Comparison of ENCODE assay signal across 15 cellular contexts in genomic region chr22:43957871-43958270, GRCh38. TPM values are rescaled to one million over a fixed set of nuclear protein-coding genes. Genes with fewer than 3 reads are reported as not detected.
DNase-seq lines count a peak whose midpoint lies in the region; ATAC-seq, FAIRE-seq and TF ChIP-seq lines count a peak whose summit lies in the region.
"Had no signal": no experiment of that assay in that cellular context is flagged by ENCODE, and none has a peak within 500 bp of the region (broad histone marks: within the 10 kb centered on the region; RNA-seq: fewer than 3 reads in every experiment).

No MANE protein-coding gene starts in this region.

- peak overlapping the region; percentile 1 for H3K27ac Mint-ChIP-seq in activated T-helper 2 cell treated with anti-CD3 and anti-CD28 coated beads, Interferon-gamma antibody, Interleukin-2, Interleukin-4, amounts not matched to agents 10 μg/mL and 5 μg/mL and 100 μg/mL, durations not matched to agents 14 hours and 24 hours and 36 hours
- H3K27ac Mint-ChIP-seq: activated CD8-positive, alpha-beta T cell treated with anti-CD3 and anti-CD28 coated beads, Interleukin-2, amount 10 ng/mL, durations not matched to agents 7 days and 5 days had no signal

- peaks cover 7 to 12% of the 10 kb centered on the region in 2 donors for H3K4me1 ChIP-seq in kidney (ENCODE audit: control insufficient read depth in 1 of 2, insufficient read depth in 1 of 2, low read depth in 1 of 2, low read length in 2 of 2)

- H3K36me3 Mint-ChIP-seq in activated T-helper 2 cell treated with anti-CD3 and anti-CD28 coated beads, Interferon-gamma antibody, Interleukin-2, Interleukin-4, amounts not matched to agents 10 μg/mL and 5 μg/mL and 100 μg/mL, durations not matched to agents 14 hours and 24 hours and 36 hours (ENCODE audit: low read depth), result no peaks in the 10 kb centered on the region

- no peak for TF ChIP-seq CTCF in kidney (IDR thresholded peaks at IDR 0.05; ENCODE audit: borderline replicate concordance, extremely low read depth, insufficient read depth)

- H3K4me1 Mint-ChIP-seq in activated T-helper 2 cell treated with anti-CD3 and anti-CD28 coated beads, Interferon-gamma antibody, Interleukin-2, Interleukin-4, amounts not matched to agents 10 μg/mL and 5 μg/mL and 100 μg/mL, durations not matched to agents 14 hours and 24 hours and 36 hours (ENCODE audit: low read depth), result peaks cover 21% of the 10 kb centered on the region

- H3K9me3 ChIP-seq in kidney (ENCODE audit: control insufficient read depth in 1 of 2, low read length in 2 of 2), result no peaks in the 10 kb centered on the region
- H3K9me3 ChIP-seq: tibial nerve had no signal

- ATAC-seq in Right ventricle myocardium superior (ENCODE audit: poor library complexity) (no peak), HG02759 (IDR thresholded peaks at IDR 0.05; ENCODE audit: unreplicated experiment) (no peak)
- ATAC-seq: activated CD8-positive, alpha-beta T cell treated with anti-CD3 and anti-CD28 coated beads, Interleukin-2, amount 10 ng/mL, durations not matched to agents 7 days and 5 days had no signal

- no peaks in the 10 kb centered on the region for H3K9me3 Mint-ChIP-seq in activated T-helper 2 cell treated with anti-CD3 and anti-CD28 coated beads, Interferon-gamma antibody, Interleukin-2, Interleukin-4, amounts not matched to agents 10 μg/mL and 5 μg/mL and 100 μg/mL, durations not matched to agents 14 hours and 24 hours and 36 hours

- DNase-seq in cardiac septum (ENCODE audit: low spot score), result peak; percentile 20
- DNase-seq in Right ventricle myocardium superior, result no peak
- no peak for DNase-seq in activated T-helper 2 cell treated with anti-CD3 and anti-CD28 coated beads, Interferon-gamma antibody, Interleukin-2, Interleukin-4, amounts not matched to agents 10 μg/mL and 5 μg/mL and 100 μg/mL, durations not matched to agents 14 hours and 24 hours and 36 hours (ENCODE audit: low spot score)
- DNase-seq in iris pigment epithelial cell (ENCODE audit: low read depth), result peak; percentile 28
- no peak for DNase-seq in SW 1271 (lab: John Stamatoyannopoulos, UW)
- DNase-seq in kidney, result no peak
- no peak for DNase-seq in NCI-H510A (lab: John Stamatoyannopoulos, UW)
- DNase-seq: activated CD8-positive, alpha-beta T cell treated with anti-CD3 and anti-CD28 coated beads, Interleukin-2, amount 10 ng/mL, durations not matched to agents 7 days and 5 days; NCI-H1092; nucleus accumbens; SHP77 treated with DMSO at 0.1 percent for 48 hours; stimulated activated CD4-positive, alpha-beta T cell treated with anti-CD3 and anti-CD28 coated beads, Interleukin-4, amount 100 ng/mL, for 24 hours had no signal

- FAIRE-seq in kidney (lab: Jason Lieb, UNC), result no peak
- FAIRE-seq: TTC549 had no signal

- H3K27me3 Mint-ChIP-seq in activated T-helper 2 cell treated with anti-CD3 and anti-CD28 coated beads, Interferon-gamma antibody, Interleukin-2, Interleukin-4, amounts not matched to agents 10 μg/mL and 5 μg/mL and 100 μg/mL, durations not matched to agents 14 hours and 24 hours and 36 hours (ENCODE audit: low read depth), result no peaks in the 10 kb centered on the region

- H3K4me3 Mint-ChIP-seq in activated T-helper 2 cell treated with anti-CD3 and anti-CD28 coated beads, Interferon-gamma antibody, Interleukin-2, Interleukin-4, amounts not matched to agents 10 μg/mL and 5 μg/mL and 100 μg/mL, durations not matched to agents 14 hours and 24 hours and 36 hours (ENCODE audit: low read depth), result peak overlapping the region; percentile 35

- intact Hi-C loops in cardiac septum (cut with DNase I) (no loop called here), Right ventricle myocardium superior (cut with DNase I) (no loop called here), kidney (cut with DNase I) (no loop called here)
- intact Hi-C loops in activated T-helper 2 cell treated with anti-CD3 and anti-CD28 coated beads, Interferon-gamma antibody, Interleukin-2, Interleukin-4, amounts not matched to agents 10 μg/mL and 5 μg/mL and 100 μg/mL, durations not matched to agents 14 hours and 24 hours and 36 hours (cut with micrococcal nuclease), result loop anchor here (10.0 kb wide), 1 partner anchor 67 kb away; the partner anchor contains the start of gene PARVB

- no peaks in the 10 kb centered on the region for H3K36me3 ChIP-seq in kidney (ENCODE audit: control insufficient read depth in 1 of 2, insufficient read depth in 2 of 2, low read length in 2 of 2)

- no peak overlapping the region for H3K9ac ChIP-seq in kidney (ENCODE audit: low read length in 2 of 2)

- H3K4me3 ChIP-seq in kidney (ENCODE audit: low read length in 2 of 2), result no peak overlapping the region
- H3K4me3 ChIP-seq: tibial nerve had no signal

- no peak overlapping the region for H3K27ac ChIP-seq in kidney (ENCODE audit: low read depth in 2 of 2, low read length in 2 of 2)
- H3K27ac ChIP-seq: tibial nerve had no signal

RNA-seq across cellular contexts. Expression of gene SAMM50, which starts 2.6 kb away (rescaled TPM):
- total RNA-seq in cardiac septum (51.0 TPM), Right ventricle myocardium superior (78.0 TPM), kidney (34.9 TPM)
- 58.6 and 59.0 TPM in 2 replicates for total RNA-seq in activated T-helper 2 cell treated with anti-CD3 and anti-CD28 coated beads, Interferon-gamma antibody, Interleukin-2, Interleukin-4, amounts not matched to agents 10 μg/mL and 5 μg/mL and 100 μg/mL, durations not matched to agents 14 hours and 24 hours and 36 hours
- 57.0 TPM for polyA plus RNA-seq in kidney (ENCODE audit: insufficient read depth, low read depth, low replicate concordance)

RNA-seq across cellular contexts. Expression of gene PNPLA3, which starts 34.3 kb away (rescaled TPM):
- total RNA-seq in cardiac septum, result 0.32 TPM
- total RNA-seq in Right ventricle myocardium superior, result 0.22 TPM
- total RNA-seq in activated T-helper 2 cell treated with anti-CD3 and anti-CD28 coated beads, Interferon-gamma antibody, Interleukin-2, Interleukin-4, amounts not matched to agents 10 μg/mL and 5 μg/mL and 100 μg/mL, durations not matched to agents 14 hours and 24 hours and 36 hours, result 1.3 and 1.7 TPM in 2 replicates
- 0.54 TPM for total RNA-seq in kidney
- polyA plus RNA-seq in kidney (ENCODE audit: insufficient read depth, low read depth, low replicate concordance), result 1.2 TPM

Comparison
In these comparisons a context has a peak if more than half of its experiments do, and no peak if none do; other contexts are left out.
1. DNase-seq: peak in cardiac septum (single experiment) and iris pigment epithelial cell (single experiment); none in Right ventricle myocardium superior (single experiment), activated T-helper 2 cell treated with anti-CD3 and anti-CD28 coated beads, Interferon-gamma antibody, Interleukin-2, Interleukin-4, amounts not matched to agents 10 μg/mL and 5 μg/mL and 100 μg/mL, durations not matched to agents 14 hours and 24 hours and 36 hours (single experiment), SW 1271 (0 of 2), kidney (single experiment) and NCI-H510A (single experiment).